In genomic region chr1:60992165-60992564, GRCh38 we compare ENCODE assay signal across 16 cellular contexts.
A peak's percentile ranks its signal among the peaks of the same experiment; 100 is the strongest.
DNase-seq lines count a peak whose midpoint lies in the region; ATAC-seq and TF ChIP-seq lines count a peak whose summit lies in the region.
"Had no signal": no experiment of that assay in that cellular context is flagged by ENCODE, and none has a peak within 500 bp of the region (broad histone marks: within the 10 kb centered on the region; RNA-seq: fewer than 3 reads in every experiment).

No MANE protein-coding gene starts in this region.

- ATAC-seq in Right ventricle myocardium superior (ENCODE audit: poor library complexity) (peak; percentile 2), left cardiac atrium (no peak), thoracic aorta (ENCODE audit: insufficient number of reproducible peaks, low FRiP score, low read depth) (no peak)
- ATAC-seq: A549 had no signal

- H3K27me3 ChIP-seq in ascending aorta (no peaks in the 10 kb centered on the region), thoracic aorta (replicated peaks; ENCODE audit: insufficient read depth) (no peaks in the 10 kb centered on the region)
- H3K27me3 ChIP-seq in effector memory CD4-positive, alpha-beta T cell (replicated peaks; ENCODE audit: control insufficient read depth, insufficient read depth, low read length, poor library complexity, severe bottlenecking): peaks cover 4% of the 10 kb centered on the region

- H3K4me3 ChIP-seq in ascending aorta (no peak overlapping the region), thoracic aorta (no peak overlapping the region)
- no peak overlapping the region for H3K4me3 ChIP-seq in effector memory CD4-positive, alpha-beta T cell (ENCODE audit: insufficient read depth, low read depth, low read length, poor library complexity, severe bottlenecking)
- H3K4me3 ChIP-seq: A549, GM23248, HAP-1 had no signal

- no peaks in the 10 kb centered on the region for H3K36me3 ChIP-seq in ascending aorta
- H3K36me3 ChIP-seq in thoracic aorta: no peaks in the 10 kb centered on the region
- no peaks in the 10 kb centered on the region for H3K36me3 ChIP-seq in effector memory CD4-positive, alpha-beta T cell (ENCODE audit: control insufficient read depth, insufficient read depth, low read length)
- H3K36me3 ChIP-seq: HAP-1 had no signal

- H3K4me1 ChIP-seq in ascending aorta (peaks cover 3 to 47% of the 10 kb centered on the region in 2 donors), thoracic aorta (ENCODE audit: control insufficient read depth in 1 of 2, low read depth in 2 of 2) (peaks cover 12 to 75% of the 10 kb centered on the region in 2 donors)
- no peaks in the 10 kb centered on the region for H3K4me1 ChIP-seq in effector memory CD4-positive, alpha-beta T cell (ENCODE audit: control insufficient read depth, insufficient read depth, low read length, poor library complexity, severe bottlenecking)
- H3K4me1 ChIP-seq: A549, Caco-2 had no signal

- no peak for DNase-seq in Right ventricle myocardium superior
- no peak for DNase-seq in left cardiac atrium
- no peak for DNase-seq in ascending aorta (ENCODE audit: low spot score in 2 of 2)
- no peak for DNase-seq in thoracic aorta (ENCODE audit: low spot score)
- no peak for DNase-seq in substantia nigra (lab: John Stamatoyannopoulos, UW)
- DNase-seq in effector memory CD4-positive, alpha-beta T cell: no peak
- no peak for DNase-seq in Kasumi-1 (lab: John Stamatoyannopoulos, UW)
- DNase-seq: AML-193; Caco-2; CD4-positive, alpha-beta T cell; GM23248 had no signal

- H3K27me3 Mint-ChIP-seq in nephron (ENCODE audit: low read depth): no peaks in the 10 kb centered on the region
- H3K27me3 Mint-ChIP-seq: CD4-positive, alpha-beta T cell had no signal

- peaks cover 45% of the 10 kb centered on the region for H3K4me1 Mint-ChIP-seq in nephron

- peak overlapping the region in 2 of 3 experiments; percentile 89 to 92 for H3K27ac Mint-ChIP-seq in nephron
- H3K27ac Mint-ChIP-seq: CD4-positive, alpha-beta T cell had no signal

- H3K36me3 Mint-ChIP-seq in nephron (ENCODE audit: low read depth): no peaks in the 10 kb centered on the region

- H3K9me3 ChIP-seq in ascending aorta (no peaks in the 10 kb centered on the region), thoracic aorta (no peaks in the 10 kb centered on the region)
- no peaks in the 10 kb centered on the region for H3K9me3 ChIP-seq in effector memory CD4-positive, alpha-beta T cell (ENCODE audit: control insufficient read depth, low read length)
- H3K9me3 ChIP-seq: A549, Caco-2, HAP-1 had no signal

- H3K27ac ChIP-seq in ascending aorta (peak overlapping the region; percentile 72 to 86), thoracic aorta (peak overlapping the region; percentile 72 to 78), substantia nigra (ENCODE audit: low read depth, low read length, poor library complexity, severe bottlenecking) (no peak overlapping the region)
- no peak overlapping the region for H3K27ac ChIP-seq in effector memory CD4-positive, alpha-beta T cell (ENCODE audit: insufficient read depth, low read length, poor library complexity, severe bottlenecking)
- H3K27ac ChIP-seq: 22Rv1, A549, C4-2B, GM23248 had no signal

- intact Hi-C loops in Right ventricle myocardium superior (cut with DNase I): no loop called here
- intact Hi-C loops in left cardiac atrium (cut with DNase I): no loop called here
- intact Hi-C loops in ascending aorta (cut with DNase I): loop anchor here (2.0 kb wide), 1 partner anchor 17 kb away; no protein-coding TSS in a partner anchor

- TF ChIP-seq CTCF in ascending aorta (IDR thresholded peaks at IDR 0.05) (no peak), nephron (IDR thresholded peaks at IDR 0.05; ENCODE audit: unreplicated experiment in 3 of 3) (no peak), thoracic aorta (IDR thresholded peaks at IDR 0.05) (no peak)

- no peaks in the 10 kb centered on the region for H3K9me3 Mint-ChIP-seq in nephron
- H3K9me3 Mint-ChIP-seq: CD4-positive, alpha-beta T cell had no signal

- no peak overlapping the region for H3K4me3 Mint-ChIP-seq in nephron
- H3K4me3 Mint-ChIP-seq: CD4-positive, alpha-beta T cell had no signal

Comparison
In these comparisons a context has a peak if more than half of its experiments do, and no peak if none do; other contexts are left out.
1. H3K27ac ChIP-seq: peak in ascending aorta (2 of 2) and thoracic aorta (2 of 2); none in substantia nigra (single experiment) and effector memory CD4-positive, alpha-beta T cell (single experiment).